In the genomic region with DNA sequence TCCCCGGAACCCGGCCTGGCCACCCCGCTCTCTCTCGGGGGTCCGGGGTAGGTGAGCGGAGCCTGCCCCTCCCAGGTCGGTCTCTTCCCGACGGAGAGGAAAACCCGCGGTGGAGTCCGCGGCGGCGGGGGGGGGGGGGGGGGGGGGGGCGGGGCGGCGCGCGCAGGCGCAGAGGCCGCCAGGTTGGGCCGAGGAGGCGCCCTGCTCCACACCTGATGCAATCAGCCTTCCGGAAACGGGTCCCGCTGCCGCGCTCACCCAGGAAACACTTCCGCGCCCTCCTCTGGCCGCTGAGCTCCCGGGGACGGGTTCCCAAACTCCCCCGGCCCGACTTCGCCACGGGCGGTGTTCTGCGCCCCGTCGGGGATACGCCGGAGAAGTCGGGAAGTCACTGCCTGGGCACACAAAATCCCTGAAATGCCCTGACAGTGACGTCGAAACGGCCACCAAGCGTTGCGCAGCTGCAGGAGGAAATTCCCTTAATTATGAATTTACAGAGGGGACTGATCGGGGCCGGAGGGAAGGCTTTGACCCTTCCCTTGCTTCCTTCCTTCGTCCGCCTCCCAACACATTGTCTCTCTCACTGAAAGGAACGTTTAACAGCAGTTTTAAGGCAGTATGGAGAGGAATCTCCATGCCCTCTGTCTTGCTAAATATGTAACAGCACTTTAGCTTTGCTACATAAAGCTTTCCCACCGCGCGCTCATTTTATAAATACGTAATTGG, we compare ENCODE assay signal across 8 cellular contexts. TPM values are rescaled to one million over a fixed set of nuclear protein-coding genes. Genes with fewer than 3 reads are reported as not detected.
A peak's percentile ranks its signal among the peaks of the same experiment; 100 is the strongest.
DNase-seq lines count a peak whose midpoint lies in the region; ATAC-seq, FAIRE-seq and TF ChIP-seq lines count a peak whose summit lies in the region.

No MANE protein-coding gene starts in this region.

- peak; percentile 71 for FAIRE-seq in GM12891 (lab: Jason Lieb, UNC)

- peaks cover 72% of the 10 kb centered on the region for H3K27me3 Mint-ChIP-seq in T-helper 2 cell treated with Interferon-gamma antibody and Interleukin-4, amounts not matched to agents 5 μg/mL and 100 μg/mL, for 36 hours (ENCODE audit: low read depth)

- no peaks in the 10 kb centered on the region for H3K9me3 Mint-ChIP-seq in T-helper 2 cell treated with Interferon-gamma antibody and Interleukin-4, amounts not matched to agents 5 μg/mL and 100 μg/mL, for 36 hours

- peaks cover 23% of the 10 kb centered on the region for H3K4me1 Mint-ChIP-seq in T-helper 2 cell treated with Interferon-gamma antibody and Interleukin-4, amounts not matched to agents 5 μg/mL and 100 μg/mL, for 36 hours (ENCODE audit: low read depth)

- TF ChIP-seq POLR2A in GM12891 (IDR thresholded peaks at IDR 0.05; ENCODE audit: low read depth, low read length), result peak; percentile 67; the same call in 1 of the 2 replicates

- H3K4me3 Mint-ChIP-seq in T-helper 2 cell treated with Interferon-gamma antibody and Interleukin-4, amounts not matched to agents 5 μg/mL and 100 μg/mL, for 36 hours, result peak overlapping the region; percentile 80

- ATAC-seq in HG02610 (IDR thresholded peaks at IDR 0.05; ENCODE audit: unreplicated experiment) (peak; percentile 73), left lobe of liver (peak; percentile 53)

- peak; percentile 75 for DNase-seq in GM12891 (ENCODE audit: insufficient read length, low spot score)
- peak; percentile 89 to 94 (median 89) for DNase-seq in NCI-H1417 (lab: John Stamatoyannopoulos, UW)
- peak; percentile 53 for DNase-seq in T-helper 2 cell treated with Interferon-gamma antibody and Interleukin-4, amounts not matched to agents 5 μg/mL and 100 μg/mL, for 36 hours (ENCODE audit: low spot score)
- DNase-seq in cerebellum (ENCODE audit: low spot score), result peak; percentile 81
- peak; percentile 89 for DNase-seq in left lobe of liver (ENCODE audit: low spot score)
- DNase-seq in stimulated activated CD4-positive, alpha-beta T cell treated with anti-CD3 and anti-CD28 coated beads, Interleukin-4, amount 100 ng/mL, for 24 hours, result peak; percentile 60
- DNase-seq in OCI-M2 (lab: John Stamatoyannopoulos, UW; ENCODE audit: unreplicated experiment), result no peak

- H3K27ac Mint-ChIP-seq in T-helper 2 cell treated with Interferon-gamma antibody and Interleukin-4, amounts not matched to agents 5 μg/mL and 100 μg/mL, for 36 hours, result no peak overlapping the region

- H3K36me3 Mint-ChIP-seq in T-helper 2 cell treated with Interferon-gamma antibody and Interleukin-4, amounts not matched to agents 5 μg/mL and 100 μg/mL, for 36 hours (ENCODE audit: low read depth), result no peaks in the 10 kb centered on the region

TF ChIP-seq in GM12891, 5 proteins besides CTCF, POLR2A, EP300 and RAD21:
- TF ChIP-seq POU2F2 (IDR thresholded peaks at IDR 0.05; ENCODE audit: low read depth, low read length), result peak; percentile 40; the same call in 1 of the 2 replicates
- TF ChIP-seq POLR2AphosphoS5 (IDR thresholded peaks at IDR 0.05; ENCODE audit: low read depth, low read length), result peak; percentile 69; the same call in 1 of the 2 replicates
- TF ChIP-seq SPI1 (IDR thresholded peaks at IDR 0.05; ENCODE audit: low read depth, low read length), result no peak
- no peak for TF ChIP-seq TAF1 (IDR thresholded peaks at IDR 0.05; ENCODE audit: low read depth, low read length)

RNA-seq across cellular contexts. Expression of a gene that starts 2.1 kb away (rescaled TPM):
- polyA plus RNA-seq in GM12891 (2012; ENCODE audit: low read depth, missing spikeins), result 2.9 TPM
- total RNA-seq in cerebellum (105 TPM), left lobe of liver (26.2 TPM)

RNA-seq across cellular contexts. Expression of a gene that starts 40.3 kb away (rescaled TPM):
- 8.2 TPM for polyA plus RNA-seq in GM12891 (2012; ENCODE audit: low read depth, missing spikeins)
- total RNA-seq in cerebellum (554 TPM), left lobe of liver (1.0 TPM)

Comparison
In these comparisons a context has a peak if more than half of its experiments do, and no peak if none do; other contexts are left out.
1. RNA of a gene that starts 40.3 kb away (total RNA-seq): 554 TPM in cerebellum (single experiment); 1.0 TPM in left lobe of liver (single experiment); every median in the first group is over 100 times any median in the second.